1 cellular context compared by ENCODE assay signal in the genomic region with DNA sequence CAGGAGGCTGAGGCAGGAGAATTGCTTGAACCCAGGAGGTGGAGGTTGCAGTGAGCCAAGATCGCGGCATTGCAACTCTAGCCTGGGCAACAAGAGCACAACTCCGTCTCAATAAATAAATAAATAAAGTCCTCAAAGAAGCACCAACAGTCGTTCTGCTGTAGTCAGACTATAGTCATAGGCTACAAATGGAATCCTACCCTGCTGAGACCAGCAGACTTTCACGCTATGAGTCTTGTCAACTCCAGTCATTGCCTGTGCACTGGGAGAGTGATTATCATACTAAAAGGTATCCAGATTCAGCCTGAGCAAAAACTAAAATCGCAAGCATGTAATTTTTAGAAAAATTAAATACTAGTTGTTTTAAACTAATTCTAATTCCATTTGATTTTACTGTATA.
TF ChIP-seq lines count a peak whose summit lies in the region.

No MANE protein-coding gene starts in this region.

TF ChIP-seq in H1, 55 proteins besides CTCF, POLR2A, EP300 and RAD21:
- no peak for TF ChIP-seq SP2 (IDR thresholded peaks at IDR 0.05; ENCODE audit: low read length)
- TF ChIP-seq NRF1 (IDR thresholded peaks at IDR 0.05; ENCODE audit: low read depth, low read length): no peak
- TF ChIP-seq SP4 (IDR thresholded peaks at IDR 0.05; ENCODE audit: low read length): no peak
- TF ChIP-seq MAFK (IDR thresholded peaks at IDR 0.05; ENCODE audit: low read depth, low read length): no peak
TF ChIP-seq in H1: peak in this region for 0.
